8 cellular contexts compared by ENCODE assay signal in the genomic region with DNA sequence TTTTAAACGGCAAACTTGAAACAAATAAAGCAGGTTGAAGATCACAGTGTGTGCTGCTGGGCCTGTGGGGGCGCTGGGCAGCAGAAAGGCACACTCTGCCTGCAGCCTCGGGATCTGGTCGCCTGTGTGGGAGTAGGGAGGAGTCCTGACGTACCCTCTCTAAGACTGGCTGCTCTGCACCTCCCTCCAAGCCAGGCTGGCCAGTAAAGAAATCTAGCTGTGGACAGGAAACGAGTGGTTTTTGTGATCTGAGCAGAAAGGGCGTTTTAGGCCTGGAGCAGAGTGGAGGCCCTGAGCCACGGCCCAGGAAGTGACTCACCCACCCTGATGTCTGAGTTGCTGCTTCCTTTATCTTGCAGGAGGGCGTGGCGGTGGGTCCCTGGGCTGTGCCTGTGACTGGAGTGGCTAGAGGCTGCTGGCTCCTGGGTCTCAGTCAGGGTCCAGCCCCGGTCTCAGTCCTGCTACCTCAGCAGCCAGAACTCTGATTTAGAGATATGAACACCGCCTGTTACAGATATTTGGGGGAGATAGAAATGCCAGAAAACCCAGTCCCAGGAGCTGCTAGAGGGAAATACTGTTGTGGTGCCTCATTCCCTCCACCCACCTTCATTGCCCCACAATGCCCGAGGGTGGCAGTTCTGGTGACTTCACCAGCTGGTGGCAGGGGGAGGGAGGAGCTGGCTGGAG. TPM values are rescaled to one million over a fixed set of nuclear protein-coding genes. Genes with fewer than 3 reads are reported as not detected.
DNase-seq lines count a peak whose midpoint lies in the region; ATAC-seq and TF ChIP-seq lines count a peak whose summit lies in the region.

No MANE protein-coding gene starts in this region.

- peak overlapping the region; percentile 96 for H3K27ac ChIP-seq in suprapubic skin

- no peak for TF ChIP-seq CTCF in Calu3 (IDR thresholded peaks at IDR 0.05; ENCODE audit: unreplicated experiment)
- TF ChIP-seq CTCF in suprapubic skin (IDR thresholded peaks at IDR 0.05) = peak; percentile 32 to 49

- peak; percentile 98 for DNase-seq in Calu3
- DNase-seq in HK-2 (ENCODE audit: unreplicated experiment) = peak; percentile 97
- DNase-seq in SHP77 treated with DMSO at 0.1 percent for 48 hours (lab: John Stamatoyannopoulos, UW) = peak; percentile 96
- DNase-seq in activated gamma-delta T cell treated with Interleukin-2 at 50 U/mL for 16 hours = peak; percentile 89
- DNase-seq in foreskin melanocyte = peak; percentile 100
- peak in 48 of 56 donors; percentile 2 to 74 (median 36) for DNase-seq in nucleus accumbens (lab: John Stamatoyannopoulos, UW)
- DNase-seq in suprapubic skin (ENCODE audit: low spot score in 2 of 2) = peak; percentile 96 to 97

- WGBS in suprapubic skin = 0% methylated on average over 8 of the region's 13 CpGs

- peaks cover 16% of the 10 kb centered on the region for H3K36me3 Mint-ChIP-seq in Calu3 (ENCODE audit: insufficient read depth, unreplicated experiment)

- intact Hi-C loops in Calu3 (cut with micrococcal nuclease; ENCODE audit: unreplicated experiment) = loop anchor here (2.0 kb wide), 1 partner anchor 13 kb away; no protein-coding TSS in a partner anchor

- peak in 1 of 2 donors; percentile 45 for TF ChIP-seq POLR2A in suprapubic skin (IDR thresholded peaks at IDR 0.05)

- peak; percentile 96 for ATAC-seq in GM19455 (IDR thresholded peaks at IDR 0.05; ENCODE audit: unreplicated experiment)

- peak overlapping the region; percentile 29 for H3K4me3 ChIP-seq in suprapubic skin

- H3K4me1 ChIP-seq in suprapubic skin = peaks cover 62% of the 10 kb centered on the region

- H3K4me1 Mint-ChIP-seq in Calu3 (ENCODE audit: low read depth, unreplicated experiment) = peaks cover 41% of the 10 kb centered on the region

- peak overlapping the region; percentile 48 for H3K4me3 Mint-ChIP-seq in Calu3 (ENCODE audit: low read depth, unreplicated experiment)

- H3K27ac Mint-ChIP-seq in Calu3 (ENCODE audit: unreplicated experiment) = peak overlapping the region; percentile 84

- no peak for TF ChIP-seq EP300 in suprapubic skin (IDR thresholded peaks at IDR 0.05)

- CTCF ChIA-PET in Calu3 (lab: Charles Lee) = interaction anchor here (0.5 to 4.1 kb wide), 12 partner anchors 9 to 441 kb away, joined by 3 to 59 read pairs (median 3); partner anchors contain the start of gene S100A11

- H3K9me3 Mint-ChIP-seq in Calu3 (ENCODE audit: low read depth, unreplicated experiment) = peaks cover 3% of the 10 kb centered on the region

- peaks cover 6% of the 10 kb centered on the region for H3K27me3 Mint-ChIP-seq in Calu3 (ENCODE audit: unreplicated experiment)

- peaks cover 3% of the 10 kb centered on the region for H3K27me3 ChIP-seq in suprapubic skin

- H3K36me3 ChIP-seq in suprapubic skin = no peaks in the 10 kb centered on the region

- BruUV-seq in Calu3 (replicated peaks; lab: Mats Ljungman, UMichigan) = TSS peak; percentile 95

- H3K9me3 ChIP-seq in suprapubic skin = no peaks in the 10 kb centered on the region

RNA-seq across cellular contexts. Expression of gene S100A11, which starts 11.3 kb away (rescaled TPM):
- 1,217 and 1,326 TPM in 2 replicates for total RNA-seq in Calu3 (2022)
- total RNA-seq in suprapubic skin = 100 to 1,000 TPM; 431 to 722 (median 606) TPM

RNA-seq across cellular contexts. Expression of gene TCHHL1, which starts 40.8 kb away (rescaled TPM):
- total RNA-seq in Calu3 (2022) (not detected in 2 replicates), suprapubic skin (1 to 10 TPM in 3 of 4 donors, not detected in 1; 1.7 to 4.4 (median 3.3) TPM)

RNA-seq across cellular contexts. Expression of gene S100A10, which starts 54.4 kb away (rescaled TPM):
- total RNA-seq in Calu3 (2022) = 882 and 921 TPM in 2 replicates
- 100 to 1,000 TPM; 109 to 247 (median 171) TPM for total RNA-seq in suprapubic skin

Comparison
In these comparisons a context has a peak if more than half of its experiments do, and no peak if none do; other contexts are left out.
1. Peak in every context shown above with its lines: DNase-seq, ATAC-seq, H3K4me3 ChIP-seq and H3K27ac ChIP-seq.
2. DNase-seq: peak in every context shown above with its lines; median percentile 100 in foreskin melanocyte; 98 in Calu3; 97 in HK-2; 96 in suprapubic skin; 96 in SHP77 treated with DMSO at 0.1 percent for 48 hours; 89 in activated gamma-delta T cell treated with Interleukin-2 at 50 U/mL for 16 hours; 36 in nucleus accumbens.